Comparison of ENCODE assay signal across 8 cellular contexts in genomic region chr11:33161120-33162005, GRCh38. TPM values are rescaled to one million over a fixed set of nuclear protein-coding genes. Genes with fewer than 3 reads are reported as not detected.
A peak's percentile ranks its signal among the peaks of the same experiment; 100 is the strongest.
DNase-seq lines count a peak whose midpoint lies in the region; ATAC-seq, FAIRE-seq and TF ChIP-seq lines count a peak whose summit lies in the region.

TSS of gene CSTF3 (minus strand) at chr11:33161480. CDS start at chr11:33161325, 155 bp downstream.

- POLR2A ChIA-PET in naive thymus-derived CD8-positive, alpha-beta T cell (lab: Charles Lee): interaction anchor here (0.7 to 2.1 kb wide), 5 partner anchors 95 to 578 kb away, joined by 4 to 5 read pairs (median 4); partner anchors contain the start of genes EIF3M, HIPK3 and QSER1

- peaks cover 23 to 57% (median 52%) of the 10 kb centered on the region in 4 donors for H3K4me1 Mint-ChIP-seq in naive thymus-derived CD8-positive, alpha-beta T cell

- peaks cover 4 to 10% (median 7%) of the 10 kb centered on the region in 3 donors for H3K36me3 Mint-ChIP-seq in naive thymus-derived CD8-positive, alpha-beta T cell

- H3K36me3 ChIP-seq in Loucy (ENCODE audit: insufficient read depth, low read length): no peaks in the 10 kb centered on the region

- TF ChIP-seq CTCF in Loucy (conservative IDR thresholded peaks at IDR 0.05; ENCODE audit: low read length) (0 out of 2 replicates have a peak, but pooled peaks have one; percentile 14), fibroblast of mammary gland (conservative IDR thresholded peaks at IDR 0.05; ENCODE audit: control insufficient read depth, insufficient read depth, low read depth, low read length) (peak; percentile 16)

- FAIRE-seq in H54 (lab: Jason Lieb, UNC): peak; percentile 89

- H3K27me3 Mint-ChIP-seq in naive thymus-derived CD8-positive, alpha-beta T cell: no peaks in the 10 kb centered on the region

- peak within 1 kb of the TSS; percentile 93 for H2AFZ ChIP-seq in Loucy (ENCODE audit: low read length)

- ATAC-seq in naive thymus-derived CD8-positive, alpha-beta T cell: peak; percentile 96

- H3K4me3 ChIP-seq in Loucy (ENCODE audit: low read length, poor library complexity, severe bottlenecking): peak within 1 kb of the TSS; percentile 93
- H3K4me3 ChIP-seq in fibroblast of mammary gland (ENCODE audit: control insufficient read depth, low read depth, low read length): peak within 1 kb of the TSS; percentile 68

- H3K4me2 ChIP-seq in Loucy (ENCODE audit: low read depth, low read length, poor library complexity, severe bottlenecking): peak within 1 kb of the TSS; percentile 86

- H3K9me3 Mint-ChIP-seq in naive thymus-derived CD8-positive, alpha-beta T cell: no peaks in the 10 kb centered on the region

- 0 out of 2 replicates have a peak, but pooled peaks cover 4% of the 10 kb centered on the region for H3F3A ChIP-seq in Loucy (ENCODE audit: low read depth)

- TF ChIP-seq POLR2A in H54 (IDR thresholded peaks at IDR 0.05; ENCODE audit: low read depth, low read length) (peak; percentile 53), Raji (IDR thresholded peaks at IDR 0.05; ENCODE audit: insufficient read depth, low read depth, low read length) (peak; percentile 76)

- peaks cover 43% of the 10 kb centered on the region for H4K20me1 ChIP-seq in Loucy (ENCODE audit: insufficient read depth, low read length, poor library complexity, severe bottlenecking)

- peaks cover 35% of the 10 kb centered on the region for H3K4me1 ChIP-seq in Loucy (ENCODE audit: insufficient read depth, low read length, poor library complexity, severe bottlenecking)

- no peaks in the 10 kb centered on the region for H3K9me2 ChIP-seq in Loucy (replicated peaks; ENCODE audit: low read depth, low read length)

- H3K27me3 ChIP-seq in Loucy (ENCODE audit: insufficient read depth, low read length, poor library complexity, severe bottlenecking): peaks cover 7% of the 10 kb centered on the region

- peak; percentile 99 for DNase-seq in ELR (ENCODE audit: low read depth)
- peak; percentile 87 for DNase-seq in H54 (ENCODE audit: insufficient read length, low spot score)
- peak; percentile 93 for DNase-seq in activated T-helper 9 cell treated with anti-CD3 and anti-CD28 coated beads, Interleukin-2, amount 50 U/mL, for 16 hours (ENCODE audit: low read depth)
- DNase-seq in fibroblast of mammary gland (ENCODE audit: low read depth): peak; percentile 98
- DNase-seq in naive thymus-derived CD8-positive, alpha-beta T cell: peak; percentile 89 to 97 (median 92)
- peak; percentile 77 to 97 (median 90) for DNase-seq in stimulated activated naive CD4-positive, alpha-beta T cell (lab: John Stamatoyannopoulos, UW)

- peak within 1 kb of the TSS; percentile 93 to 100 (median 100) for H3K4me3 Mint-ChIP-seq in naive thymus-derived CD8-positive, alpha-beta T cell

- H3K9me3 ChIP-seq in Loucy (ENCODE audit: insufficient read depth, low read depth, low read length): no peaks in the 10 kb centered on the region

- H3K9ac ChIP-seq in Loucy (ENCODE audit: low read depth, low read length, poor library complexity, severe bottlenecking): peak within 1 kb of the TSS; percentile 99

- H3K79me2 ChIP-seq in Loucy (ENCODE audit: insufficient read depth, low read length): peaks cover 76% of the 10 kb centered on the region

- H3K27ac Mint-ChIP-seq in naive thymus-derived CD8-positive, alpha-beta T cell: peak within 1 kb of the TSS; percentile 98 to 100 (median 100)

RNA-seq across cellular contexts. Expression of gene CSTF3, which starts in this region (rescaled TPM):
- 10 to 100 TPM; 27.3 to 31.0 TPM for total RNA-seq in naive thymus-derived CD8-positive, alpha-beta T cell
- 10 to 100 TPM; 11.1 to 17.9 (median 15.4) TPM for polyA plus RNA-seq in naive thymus-derived CD8-positive, alpha-beta T cell

Comparison
In these comparisons a context has a peak if more than half of its experiments do, and no peak if none do; other contexts are left out.
1. Peak in every context shown above with its lines: DNase-seq, ATAC-seq and H3K4me3 ChIP-seq.